23 cellular contexts compared by ENCODE assay signal in genomic region chr10:112286837-112287818, GRCh38. TPM values are rescaled to one million over a fixed set of nuclear protein-coding genes. Genes with fewer than 3 reads are reported as not detected.
A peak's percentile ranks its signal among the peaks of the same experiment; 100 is the strongest.
DNase-seq lines count a peak whose midpoint lies in the region; ATAC-seq and TF ChIP-seq lines count a peak whose summit lies in the region.
"Had no signal": no experiment of that assay in that cellular context is flagged by ENCODE, and none has a peak within 500 bp of the region (broad histone marks: within the 10 kb centered on the region; RNA-seq: fewer than 3 reads in every experiment).

No MANE protein-coding gene starts in this region.

- H3K9me3 ChIP-seq in right cardiac atrium (ENCODE audit: control insufficient read depth, low read length) (no peaks in the 10 kb centered on the region), prostate gland (no peaks in the 10 kb centered on the region)
- H3K9me3 ChIP-seq: esophagus muscularis mucosa, suprapubic skin had no signal

- no peaks in the 10 kb centered on the region for H3K36me3 ChIP-seq in prostate gland
- H3K36me3 ChIP-seq: esophagus muscularis mucosa, suprapubic skin had no signal

- peak; percentile 32 for DNase-seq in DMS79 treated with DMSO at 0.1 percent for 48 hours (lab: John Stamatoyannopoulos, UW)
- no peak for DNase-seq in right cardiac atrium
- DNase-seq in prostate gland (ENCODE audit: low spot score) = peak; percentile 11
- no peak for DNase-seq in SW 1271 (lab: John Stamatoyannopoulos, UW)
- no peak for DNase-seq in Kasumi-1 (lab: John Stamatoyannopoulos, UW)
- no peak for DNase-seq in cerebellar nuclear complex (lab: John Stamatoyannopoulos, UW)
- DNase-seq: activated gamma-delta T cell; CD4-positive, alpha-beta T cell; effector memory CD4-positive, alpha-beta T cell; IMR-90; natural killer cell; NCI-H1930; NCI-H510A; stimulated activated CD8-positive, alpha-beta memory T cell treated with anti-CD3 and anti-CD28 coated beads, Interleukin-4, amount 100 ng/mL, for 48 hours; T-cell had no signal

- H3K4me3 ChIP-seq in right cardiac atrium (ENCODE audit: low read length) (no peak overlapping the region), prostate gland (no peak overlapping the region)
- H3K4me3 ChIP-seq: esophagus muscularis mucosa, suprapubic skin had no signal

- H3K4me1 ChIP-seq in right cardiac atrium (ENCODE audit: control insufficient read depth, insufficient read depth, low read length) (no peaks in the 10 kb centered on the region), prostate gland (replicated peaks) (no peaks in the 10 kb centered on the region)
- H3K4me1 ChIP-seq: suprapubic skin had no signal

- ATAC-seq in right cardiac atrium = peak; percentile 35 to 41
- ATAC-seq: natural killer cell, T-cell had no signal

- 62% methylated on average over 8 of the region's 8 CpGs for WGBS in right cardiac atrium
- 63% methylated on average over 8 of the region's 8 CpGs for WGBS in prostate gland

- peak overlapping the region; percentile 68 for H3K27ac ChIP-seq in angular gyrus (ENCODE audit: low read depth, low read length)
- H3K27ac ChIP-seq in right cardiac atrium (ENCODE audit: low read length) = no peak overlapping the region
- no peak overlapping the region for H3K27ac ChIP-seq in prostate gland
- H3K27ac ChIP-seq: esophagus muscularis mucosa, HL-60, suprapubic skin had no signal

- intact Hi-C loops in right cardiac atrium (cut with DNase I) = no loop called here
- intact Hi-C loops in prostate gland (cut with DNase I) = no loop called here

- no peak for TF ChIP-seq POLR2A in prostate gland (IDR thresholded peaks at IDR 0.05)

- no peaks in the 10 kb centered on the region for H3K27me3 ChIP-seq in right cardiac atrium (ENCODE audit: control insufficient read depth, insufficient read depth)
- H3K27me3 ChIP-seq in prostate gland (replicated peaks; ENCODE audit: insufficient read depth) = no peaks in the 10 kb centered on the region
- H3K27me3 ChIP-seq: esophagus muscularis mucosa, suprapubic skin had no signal

- TF ChIP-seq CTCF in prostate gland (IDR thresholded peaks at IDR 0.05) = no peak

RNA-seq across cellular contexts. Expression of gene TECTB, which starts 3.9 kb away (rescaled TPM):
- total RNA-seq in right cardiac atrium (not detected), prostate gland (not detected)
- not detected for polyA plus RNA-seq in right cardiac atrium
- total RNA-seq: CD4-positive, alpha-beta T cell; cerebellum; Daoy; IMR-90; mesenteric fat pad; natural killer cell; posterior vena cava; suprapubic skin; T-cell had no signal
- polyA plus RNA-seq: IMR-90 had no signal

Comparison
In these comparisons a context has a peak if more than half of its experiments do, and no peak if none do; other contexts are left out.
1. DNase-seq: peak in DMS79 treated with DMSO at 0.1 percent for 48 hours (single experiment) and prostate gland (single experiment); none in right cardiac atrium (0 of 3), SW 1271 (0 of 2), Kasumi-1 (0 of 2) and cerebellar nuclear complex (0 of 2).